8 cellular contexts compared by ENCODE assay signal in the genomic region with DNA sequence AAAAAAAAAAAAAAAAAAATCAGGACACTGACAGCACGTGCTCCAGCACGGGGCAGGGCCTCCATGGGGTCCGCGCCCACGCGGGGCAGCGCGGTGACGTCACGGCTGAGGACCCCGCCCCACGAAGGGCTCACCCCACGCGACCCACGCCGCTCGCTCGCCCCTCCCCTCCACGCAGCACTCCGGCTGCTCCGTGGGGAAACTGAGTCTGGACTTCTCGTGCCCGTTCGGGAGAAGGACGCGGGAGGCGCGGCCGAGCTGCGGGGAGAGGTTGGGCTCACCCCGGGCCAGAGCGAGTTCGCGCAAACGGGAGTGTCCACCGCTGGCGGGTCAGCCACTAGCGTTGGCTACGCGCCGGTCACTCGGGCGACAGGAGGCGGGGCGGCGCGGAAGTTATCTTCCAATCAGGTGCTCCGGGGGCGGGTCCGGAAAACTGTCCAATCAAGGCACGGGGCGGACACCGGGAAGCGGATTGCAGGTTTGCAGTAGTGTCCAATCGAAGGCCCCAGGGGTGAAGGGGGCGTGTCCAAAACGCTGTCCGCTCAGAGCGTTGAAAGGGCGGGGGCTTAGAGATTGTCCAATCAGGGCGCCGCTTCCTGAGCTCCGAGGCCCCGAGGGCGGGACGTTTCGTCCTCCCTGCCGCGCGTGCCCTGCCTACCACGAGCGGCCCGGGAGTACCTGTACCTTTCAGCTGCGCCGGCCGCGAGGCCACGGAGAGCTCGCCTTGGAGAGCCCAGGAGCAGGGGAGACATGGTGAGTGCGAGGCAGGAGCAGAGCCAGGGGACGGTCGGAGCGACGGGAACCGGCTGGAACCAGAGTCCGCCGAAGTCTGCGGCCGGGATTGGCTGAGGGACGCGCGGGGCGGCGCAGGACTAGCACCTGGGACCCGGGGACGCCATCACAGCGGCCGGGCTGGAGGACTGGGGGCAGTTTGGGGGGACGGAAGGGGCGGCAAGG.
DNase-seq lines count a peak whose midpoint lies in the region; ATAC-seq lines count a peak whose summit lies in the region.

A gene (plus strand): TSS at position 633 of the 957 bp plus-strand sequence. CDS start 118 bp downstream, at position 751.

- in situ Hi-C loops in ACHN (cut with HindIII; ENCODE audit: low pct_ligation_motif_present, low pct_unique_long_range_greater_than_20kb, low sequenced_read_pairs), result no loop called here

- H3K9me3 Mint-ChIP-seq in central memory CD8-positive, alpha-beta T cell, result no peaks in the 10 kb centered on the region

- peaks cover 10% of the 10 kb centered on the region for H3K36me3 Mint-ChIP-seq in central memory CD8-positive, alpha-beta T cell (ENCODE audit: insufficient read depth)

- no peaks in the 10 kb centered on the region for H3K27me3 Mint-ChIP-seq in central memory CD8-positive, alpha-beta T cell

- DNase-seq in ACHN (peak; percentile 97), NCI-H226 (peak; percentile 98), inferior parietal cortex (ENCODE audit: extremely low spot score) (peak; percentile 98), smooth muscle cell of the brain vasculature (ENCODE audit: low read depth, low spot score) (peak; percentile 97)
- peak; percentile 94 for DNase-seq in activated CD4-positive, CD25-positive, alpha-beta regulatory T cell treated with anti-CD3 and anti-CD28 coated beads, Interleukin-2, amount 50 U/mL, for 16 hours (ENCODE audit: low read depth, low spot score)
- DNase-seq in central memory CD8-positive, alpha-beta T cell (ENCODE audit: low spot score in 2 of 2), result peak; percentile 84 to 93

- H3K4me3 Mint-ChIP-seq in central memory CD8-positive, alpha-beta T cell, result peak within 1 kb of the TSS; percentile 97

- H3K27ac Mint-ChIP-seq in central memory CD8-positive, alpha-beta T cell (ENCODE audit: low read depth), result peak within 1 kb of the TSS; percentile 73

- peaks cover 20% of the 10 kb centered on the region for H3K4me1 Mint-ChIP-seq in central memory CD8-positive, alpha-beta T cell

- ATAC-seq in GM18870 (IDR thresholded peaks at IDR 0.05; ENCODE audit: unreplicated experiment) (peak; percentile 85), HG03108 (IDR thresholded peaks at IDR 0.05; ENCODE audit: unreplicated experiment) (peak; percentile 90)
- peak; percentile 99 for ATAC-seq in central memory CD8-positive, alpha-beta T cell (replicated peaks; ENCODE audit: extremely low read depth, poor library complexity, severe bottlenecking)

Comparison
In these comparisons a context has a peak if more than half of its experiments do, and no peak if none do; other contexts are left out.
1. Peak in every context shown above with its lines: DNase-seq and ATAC-seq.